Comparison of ENCODE assay signal across 12 cellular contexts in the genomic region with DNA sequence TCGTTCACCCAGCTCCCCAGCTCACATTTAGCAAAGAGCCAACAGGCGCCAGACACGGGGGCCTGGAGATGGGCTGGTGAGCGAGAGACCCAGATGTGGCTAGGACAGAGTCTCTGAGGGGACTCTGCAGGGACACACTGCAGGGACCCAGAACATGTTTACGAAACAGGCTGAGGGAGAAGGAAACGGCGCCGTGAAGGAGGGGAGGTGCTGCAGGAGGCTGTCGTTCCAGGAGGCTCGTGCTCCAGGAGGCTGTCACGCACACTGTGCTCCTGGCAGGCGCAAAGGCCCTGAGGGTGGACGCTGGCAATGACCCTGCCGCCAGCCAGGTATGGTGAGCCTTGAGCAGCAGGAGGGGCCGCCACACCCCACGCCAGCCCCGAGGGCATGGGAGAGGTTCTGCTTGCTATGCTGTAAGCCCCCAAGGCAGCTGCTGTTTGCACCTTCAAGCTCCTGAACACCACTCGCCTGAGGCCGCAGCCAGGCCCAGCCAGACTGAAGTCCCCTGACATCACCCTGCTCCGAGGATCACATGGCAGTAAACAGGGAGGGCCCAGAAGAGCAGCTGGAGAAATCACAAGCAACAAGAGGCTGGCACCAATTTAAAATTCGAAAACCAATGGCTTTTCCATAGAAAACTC. TPM values are rescaled to one million over a fixed set of nuclear protein-coding genes. Genes with fewer than 3 reads are reported as not detected.
DNase-seq lines count a peak whose midpoint lies in the region.
"Had no signal": no experiment of that assay in that cellular context is flagged by ENCODE, and none has a peak within 500 bp of the region (broad histone marks: within the 10 kb centered on the region; RNA-seq: fewer than 3 reads in every experiment).

No MANE protein-coding gene starts in this region.

- no peaks in the 10 kb centered on the region for H3K9me3 Mint-ChIP-seq in dendritic cell treated with granulocyte-macrophage colony-stimulating factor and Interleukin-4, amounts not matched to agents 40 ng/mL and 50 ng/mL, for 4 days
- H3K9me3 Mint-ChIP-seq: nephron progenitor cell had no signal

- no peaks in the 10 kb centered on the region for H3K9me3 ChIP-seq in muscle layer of duodenum (ENCODE audit: control insufficient read depth in 1 of 2, low read length in 2 of 2)
- H3K9me3 ChIP-seq: Caco-2 had no signal

- H3K4me1 ChIP-seq in muscle layer of duodenum (ENCODE audit: control insufficient read depth in 1 of 2, insufficient read depth in 2 of 2, low read length in 2 of 2) = peaks cover 0 to 45% of the 10 kb centered on the region in 2 donors

- no peak overlapping the region for H3K4me3 ChIP-seq in muscle layer of duodenum (ENCODE audit: low read depth in 1 of 2, low read length in 2 of 2)

- no peak overlapping the region for H3K4me3 Mint-ChIP-seq in dendritic cell treated with granulocyte-macrophage colony-stimulating factor and Interleukin-4, amounts not matched to agents 40 ng/mL and 50 ng/mL, for 4 days
- H3K4me3 Mint-ChIP-seq: nephron progenitor cell had no signal

- H3K27ac ChIP-seq in muscle layer of duodenum (ENCODE audit: low read length) = peak overlapping the region; percentile 85

- H3K36me3 Mint-ChIP-seq in dendritic cell treated with granulocyte-macrophage colony-stimulating factor and Interleukin-4, amounts not matched to agents 40 ng/mL and 50 ng/mL, for 4 days (ENCODE audit: low read depth) = peaks cover 74% of the 10 kb centered on the region

- intact Hi-C loops in dendritic cell treated with granulocyte-macrophage colony-stimulating factor and Interleukin-4, amounts not matched to agents 40 ng/mL and 50 ng/mL, for 4 days (cut with micrococcal nuclease) = loop anchor here (10.0 kb wide), 1 partner anchor 138 kb away; no protein-coding TSS in a partner anchor

- no peaks in the 10 kb centered on the region for H3K27me3 ChIP-seq in muscle layer of duodenum (ENCODE audit: low read depth, low read length)

- peak; percentile 1 for DNase-seq in stimulated activated CD4-positive, alpha-beta T cell treated with anti-CD3 and anti-CD28 coated beads, Interleukin-15, amount 100 ng/mL, for 24 hours
- no peak for DNase-seq in stimulated activated CD4-positive, alpha-beta T cell treated with anti-CD3 and anti-CD28 coated beads, Interleukin-4, amount 100 ng/mL, for 24 hours
- peak; percentile 41 for DNase-seq in ureter (ENCODE audit: low spot score)
- DNase-seq in DMS79 treated with DMSO at 0.1 percent for 48 hours (lab: John Stamatoyannopoulos, UW) = no peak
- DNase-seq in hepatic stellate cell (ENCODE audit: low spot score) = no peak
- DNase-seq in GM03348 (ENCODE audit: low spot score) = no peak
- DNase-seq: Karpas-422, nephron progenitor cell, SIG-M5 had no signal

- H3K36me3 ChIP-seq in muscle layer of duodenum (ENCODE audit: control insufficient read depth in 1 of 2, insufficient read depth in 2 of 2, low read length in 2 of 2) = no peaks in the 10 kb centered on the region

- peak overlapping the region; percentile 8 for H3K27ac Mint-ChIP-seq in dendritic cell treated with granulocyte-macrophage colony-stimulating factor and Interleukin-4, amounts not matched to agents 40 ng/mL and 50 ng/mL, for 4 days
- H3K27ac Mint-ChIP-seq: nephron progenitor cell had no signal

- H3K27me3 Mint-ChIP-seq in dendritic cell treated with granulocyte-macrophage colony-stimulating factor and Interleukin-4, amounts not matched to agents 40 ng/mL and 50 ng/mL, for 4 days = peaks cover 5% of the 10 kb centered on the region

- H3K4me1 Mint-ChIP-seq in dendritic cell treated with granulocyte-macrophage colony-stimulating factor and Interleukin-4, amounts not matched to agents 40 ng/mL and 50 ng/mL, for 4 days (ENCODE audit: low read depth) = peaks cover 94% of the 10 kb centered on the region

RNA-seq across cellular contexts. Expression of gene ADAP1, which starts 27.3 kb away (rescaled TPM):
- total RNA-seq in ureter = 20.6 TPM

RNA-seq across cellular contexts. Expression of gene COX19, which starts 48.2 kb away (rescaled TPM):
- total RNA-seq in ureter = 14.6 TPM

RNA-seq across cellular contexts. Expression of gene GET4, which starts 50.8 kb away (rescaled TPM):
- total RNA-seq in ureter = 43.4 TPM

RNA-seq across cellular contexts. Expression of gene CYP2W1, which starts 55.8 kb away (rescaled TPM):
- total RNA-seq in ureter = 0.44 TPM

Comparison
In these comparisons a context has a peak if more than half of its experiments do, and no peak if none do; other contexts are left out.
1. DNase-seq: peak in stimulated activated CD4-positive, alpha-beta T cell treated with anti-CD3 and anti-CD28 coated beads, Interleukin-15, amount 100 ng/mL, for 24 hours (single experiment) and ureter (single experiment); none in stimulated activated CD4-positive, alpha-beta T cell treated with anti-CD3 and anti-CD28 coated beads, Interleukin-4, amount 100 ng/mL, for 24 hours (single experiment), DMS79 treated with DMSO at 0.1 percent for 48 hours (single experiment), hepatic stellate cell (single experiment) and GM03348 (single experiment).